18 cellular contexts compared by ENCODE assay signal in the genomic region with DNA sequence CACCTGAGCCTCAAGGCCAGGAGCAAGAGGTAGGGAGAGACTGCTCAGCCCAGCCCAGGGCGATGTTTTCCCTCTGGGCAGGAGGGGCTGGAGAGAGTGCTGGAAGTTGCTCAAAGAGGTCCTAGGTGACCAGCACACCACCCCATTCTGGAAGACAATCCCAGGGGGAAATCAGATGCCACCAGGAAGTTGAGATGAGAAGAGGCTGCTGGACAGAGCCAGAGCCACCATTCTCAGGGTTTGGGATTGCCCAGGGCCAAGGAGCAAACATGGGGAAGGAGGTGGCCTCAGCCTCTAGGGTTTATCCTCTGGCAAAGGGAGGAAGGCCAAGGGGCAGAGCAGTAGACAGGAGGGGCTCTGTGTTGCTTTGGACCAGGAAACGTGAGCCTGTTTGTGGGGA. TPM values are rescaled to one million over a fixed set of nuclear protein-coding genes. Genes with fewer than 3 reads are reported as not detected.
DNase-seq lines count a peak whose midpoint lies in the region; ATAC-seq and TF ChIP-seq lines count a peak whose summit lies in the region.
"Had no signal": no experiment of that assay in that cellular context is flagged by ENCODE, and none has a peak within 500 bp of the region (broad histone marks: within the 10 kb centered on the region; RNA-seq: fewer than 3 reads in every experiment).

No MANE protein-coding gene starts in this region.

- no peaks in the 10 kb centered on the region for H3K27me3 ChIP-seq in adrenal gland
- H3K27me3 ChIP-seq: pancreas had no signal

- H3K27ac Mint-ChIP-seq in activated naive CD8-positive, alpha-beta T cell treated with anti-CD3 and anti-CD28 coated beads, Interleukin-2, amount 10 ng/mL, durations not matched to agents 7 days and 5 days: peak overlapping the region; percentile 61
- H3K27ac Mint-ChIP-seq in activated naive CD8-positive, alpha-beta T cell treated with anti-CD3 and anti-CD28 coated beads for 36 hours: no peak overlapping the region
- peak overlapping the region; percentile 82 for H3K27ac Mint-ChIP-seq in nephron progenitor cell
- peak overlapping the region; percentile 26 for H3K27ac Mint-ChIP-seq in type B pancreatic cell
- H3K27ac Mint-ChIP-seq in activated CD8-positive, alpha-beta T cell treated with anti-CD3 and anti-CD28 coated beads for 36 hours: no peak overlapping the region
- H3K27ac Mint-ChIP-seq: activated CD4-positive, alpha-beta T cell treated with anti-CD3 and anti-CD28 coated beads for 36 hours; activated naive CD4-positive, alpha-beta T cell treated with anti-CD3 and anti-CD28 coated beads, Interleukin-2, amount 50 U/mL, for 24 hours; stimulated activated naive CD8-positive, alpha-beta T cell treated with anti-CD3 and anti-CD28 coated beads, Interleukin-15, Interleukin-2, amounts not matched to agents 100 ng/mL and 50 ng/mL, for 24 hours had no signal

- intact Hi-C loops in adrenal gland (cut with DNase I): no loop called here
- intact Hi-C loops in activated CD8-positive, alpha-beta T cell treated with anti-CD3 and anti-CD28 coated beads for 36 hours (cut with micrococcal nuclease): no loop called here

- 71 to 89% (median 73%) methylated on average over 2 of the region's 2 CpGs for WGBS in adrenal gland, 4 donors

- no peaks in the 10 kb centered on the region for H3K9me3 Mint-ChIP-seq in activated naive CD8-positive, alpha-beta T cell treated with anti-CD3 and anti-CD28 coated beads, Interleukin-2, amount 10 ng/mL, durations not matched to agents 7 days and 5 days
- H3K9me3 Mint-ChIP-seq in activated naive CD8-positive, alpha-beta T cell treated with anti-CD3 and anti-CD28 coated beads for 36 hours: no peaks in the 10 kb centered on the region
- H3K9me3 Mint-ChIP-seq in nephron progenitor cell (no peaks in the 10 kb centered on the region), type B pancreatic cell (no peaks in the 10 kb centered on the region)
- no peaks in the 10 kb centered on the region for H3K9me3 Mint-ChIP-seq in activated CD8-positive, alpha-beta T cell treated with anti-CD3 and anti-CD28 coated beads for 36 hours
- H3K9me3 Mint-ChIP-seq: activated naive CD4-positive, alpha-beta T cell treated with anti-CD3 and anti-CD28 coated beads, Interleukin-2, amount 50 U/mL, for 24 hours; stimulated activated naive CD8-positive, alpha-beta T cell treated with anti-CD3 and anti-CD28 coated beads, Interleukin-15, Interleukin-2, amounts not matched to agents 100 ng/mL and 50 ng/mL, for 24 hours had no signal

- CTCF ChIA-PET in activated CD8-positive, alpha-beta T cell treated with anti-CD3 and anti-CD28 coated beads for 36 hours (lab: Charles Lee): no interaction called here

- H3K36me3 Mint-ChIP-seq in activated naive CD8-positive, alpha-beta T cell treated with anti-CD3 and anti-CD28 coated beads, Interleukin-2, amount 10 ng/mL, durations not matched to agents 7 days and 5 days: no peaks in the 10 kb centered on the region
- no peaks in the 10 kb centered on the region for H3K36me3 Mint-ChIP-seq in activated naive CD8-positive, alpha-beta T cell treated with anti-CD3 and anti-CD28 coated beads for 36 hours
- no peaks in the 10 kb centered on the region for H3K36me3 Mint-ChIP-seq in nephron progenitor cell (ENCODE audit: low read depth)
- no peaks in the 10 kb centered on the region for H3K36me3 Mint-ChIP-seq in type B pancreatic cell
- H3K36me3 Mint-ChIP-seq in activated CD8-positive, alpha-beta T cell treated with anti-CD3 and anti-CD28 coated beads for 36 hours (ENCODE audit: low read depth): no peaks in the 10 kb centered on the region
- H3K36me3 Mint-ChIP-seq: activated naive CD4-positive, alpha-beta T cell treated with anti-CD3 and anti-CD28 coated beads, Interleukin-2, amount 50 U/mL, for 24 hours had no signal

- peaks cover 48 to 74% of the 10 kb centered on the region in 2 donors for H3K4me1 ChIP-seq in adrenal gland (replicated peaks in 1 of 2)

- no peaks in the 10 kb centered on the region for H3K36me3 ChIP-seq in adrenal gland (replicated peaks in 1 of 2)
- H3K36me3 ChIP-seq: pancreas had no signal

- ATAC-seq in activated naive CD8-positive, alpha-beta T cell treated with anti-CD3 and anti-CD28 coated beads, Interleukin-2, amount 10 ng/mL, durations not matched to agents 7 days and 5 days (ENCODE audit: low read depth): no peak
- ATAC-seq in GM18498 (IDR thresholded peaks at IDR 0.05; ENCODE audit: unreplicated experiment): no peak
- ATAC-seq in activated CD8-positive, alpha-beta T cell treated with anti-CD3 and anti-CD28 coated beads for 36 hours: no peak
- ATAC-seq: activated CD4-positive, alpha-beta T cell treated with anti-CD3 and anti-CD28 coated beads for 36 hours; pancreas had no signal

- no peak overlapping the region for H3K4me3 Mint-ChIP-seq in activated naive CD8-positive, alpha-beta T cell treated with anti-CD3 and anti-CD28 coated beads, Interleukin-2, amount 10 ng/mL, durations not matched to agents 7 days and 5 days
- H3K4me3 Mint-ChIP-seq in activated naive CD8-positive, alpha-beta T cell treated with anti-CD3 and anti-CD28 coated beads for 36 hours: no peak overlapping the region
- peak overlapping the region; percentile 21 for H3K4me3 Mint-ChIP-seq in nephron progenitor cell
- H3K4me3 Mint-ChIP-seq in type B pancreatic cell: no peak overlapping the region
- no peak overlapping the region for H3K4me3 Mint-ChIP-seq in activated CD8-positive, alpha-beta T cell treated with anti-CD3 and anti-CD28 coated beads for 36 hours
- H3K4me3 Mint-ChIP-seq: activated CD4-positive, alpha-beta T cell treated with anti-CD3 and anti-CD28 coated beads for 36 hours; activated naive CD4-positive, alpha-beta T cell treated with anti-CD3 and anti-CD28 coated beads, Interleukin-2, amount 50 U/mL, for 24 hours; stimulated activated naive CD8-positive, alpha-beta T cell treated with anti-CD3 and anti-CD28 coated beads, Interleukin-15, Interleukin-2, amounts not matched to agents 100 ng/mL and 50 ng/mL, for 24 hours had no signal

- TF ChIP-seq POLR2A in adrenal gland (IDR thresholded peaks at IDR 0.05): no peak

- POLR2A ChIA-PET in activated naive CD8-positive, alpha-beta T cell treated with anti-CD3 and anti-CD28 coated beads, Interleukin-2, amount 10 ng/mL, durations not matched to agents 7 days and 5 days (lab: Charles Lee): no interaction called here
- POLR2A ChIA-PET in activated CD8-positive, alpha-beta T cell treated with anti-CD3 and anti-CD28 coated beads for 36 hours (lab: Charles Lee): no interaction called here

- no peaks in the 10 kb centered on the region for H3K27me3 Mint-ChIP-seq in activated naive CD8-positive, alpha-beta T cell treated with anti-CD3 and anti-CD28 coated beads, Interleukin-2, amount 10 ng/mL, durations not matched to agents 7 days and 5 days
- no peaks in the 10 kb centered on the region for H3K27me3 Mint-ChIP-seq in activated naive CD8-positive, alpha-beta T cell treated with anti-CD3 and anti-CD28 coated beads for 36 hours
- H3K27me3 Mint-ChIP-seq in nephron progenitor cell (ENCODE audit: low read depth, poor library complexity) (no peaks in the 10 kb centered on the region), type B pancreatic cell (no peaks in the 10 kb centered on the region)
- no peaks in the 10 kb centered on the region for H3K27me3 Mint-ChIP-seq in activated CD8-positive, alpha-beta T cell treated with anti-CD3 and anti-CD28 coated beads for 36 hours
- H3K27me3 Mint-ChIP-seq: activated CD4-positive, alpha-beta T cell treated with anti-CD3 and anti-CD28 coated beads for 36 hours; activated naive CD4-positive, alpha-beta T cell treated with anti-CD3 and anti-CD28 coated beads, Interleukin-2, amount 50 U/mL, for 24 hours; stimulated activated naive CD8-positive, alpha-beta T cell treated with anti-CD3 and anti-CD28 coated beads, Interleukin-15, Interleukin-2, amounts not matched to agents 100 ng/mL and 50 ng/mL, for 24 hours had no signal

- H3K4me3 ChIP-seq in adrenal gland: no peak overlapping the region
- H3K4me3 ChIP-seq: pancreas, skin epidermis had no signal

- H3K4me1 Mint-ChIP-seq in activated naive CD8-positive, alpha-beta T cell treated with anti-CD3 and anti-CD28 coated beads, Interleukin-2, amount 10 ng/mL, durations not matched to agents 7 days and 5 days: peaks cover 16% of the 10 kb centered on the region
- peaks cover 12% of the 10 kb centered on the region for H3K4me1 Mint-ChIP-seq in activated naive CD8-positive, alpha-beta T cell treated with anti-CD3 and anti-CD28 coated beads for 36 hours
- H3K4me1 Mint-ChIP-seq in nephron progenitor cell (peaks cover 80% of the 10 kb centered on the region), type B pancreatic cell (ENCODE audit: unreplicated experiment) (peaks cover 62% of the 10 kb centered on the region)
- peaks cover 13% of the 10 kb centered on the region for H3K4me1 Mint-ChIP-seq in activated CD8-positive, alpha-beta T cell treated with anti-CD3 and anti-CD28 coated beads for 36 hours (ENCODE audit: low read depth)

- DNase-seq in activated naive CD8-positive, alpha-beta T cell treated with anti-CD3 and anti-CD28 coated beads, Interleukin-2, amount 10 ng/mL, durations not matched to agents 7 days and 5 days: no peak
- no peak for DNase-seq in activated naive CD8-positive, alpha-beta T cell treated with anti-CD3 and anti-CD28 coated beads for 36 hours
- peak; percentile 4 for DNase-seq in cerebellar cortex (ENCODE audit: low spot score)
- DNase-seq in nephron progenitor cell: no peak
- no peak for DNase-seq in type B pancreatic cell (ENCODE audit: extremely low spot score, unreplicated experiment)
- DNase-seq in adrenal gland: no peak
- no peak for DNase-seq in activated CD8-positive, alpha-beta T cell treated with anti-CD3 and anti-CD28 coated beads for 36 hours
- DNase-seq: activated CD4-positive, alpha-beta T cell treated with anti-CD3 and anti-CD28 coated beads for 36 hours; effector memory CD4-positive, alpha-beta T cell; NCI-H2081 treated with DMSO at 0.1 percent for 48 hours; RPMI8226; stimulated activated CD4-positive, alpha-beta T cell treated with anti-CD3 and anti-CD28 coated beads, Interleukin-2, amount 100 ng/mL, for 24 hours; trophoblast cell had no signal

- no peak overlapping the region for H3K27ac ChIP-seq in adrenal gland
- H3K27ac ChIP-seq: pancreas had no signal

- no peak for TF ChIP-seq CTCF in nephron progenitor cell (IDR thresholded peaks at IDR 0.05)
- no peak for TF ChIP-seq CTCF in type B pancreatic cell (conservative IDR thresholded peaks at IDR 0.05)
- no peak for TF ChIP-seq CTCF in adrenal gland (IDR thresholded peaks at IDR 0.05)
- TF ChIP-seq CTCF in activated CD8-positive, alpha-beta T cell treated with anti-CD3 and anti-CD28 coated beads for 36 hours (IDR thresholded peaks at IDR 0.05): no peak

- no peaks in the 10 kb centered on the region for H3K9me3 ChIP-seq in adrenal gland (replicated peaks in 1 of 3)
- H3K9me3 ChIP-seq: pancreas had no signal

RNA-seq across cellular contexts. Expression of gene CCDC85C, which starts 11.6 kb away (rescaled TPM):
- total RNA-seq in activated naive CD8-positive, alpha-beta T cell treated with anti-CD3 and anti-CD28 coated beads, Interleukin-2, amount 10 ng/mL, durations not matched to agents 7 days and 5 days: 10 to 100 TPM; 11.8 to 13.3 TPM
- total RNA-seq in activated naive CD8-positive, alpha-beta T cell treated with anti-CD3 and anti-CD28 coated beads for 36 hours: 1 to 10 TPM; 6.3 to 8.9 TPM
- total RNA-seq in type B pancreatic cell (ENCODE audit: low replicate concordance): 49.1 and 83.8 TPM in 2 replicates
- total RNA-seq in adrenal gland: 10 to 100 TPM; 21.6 to 59.0 (median 41.3) TPM
- 10 to 100 TPM; 10.8 to 41.7 (median 23.4) TPM for polyA plus RNA-seq in adrenal gland
- 1 to 10 TPM; 6.8 to 7.9 TPM for total RNA-seq in activated CD8-positive, alpha-beta T cell treated with anti-CD3 and anti-CD28 coated beads for 36 hours

RNA-seq across cellular contexts. Expression of gene HHIPL1, which starts 52.5 kb away (rescaled TPM):
- total RNA-seq in activated naive CD8-positive, alpha-beta T cell treated with anti-CD3 and anti-CD28 coated beads, Interleukin-2, amount 10 ng/mL, durations not matched to agents 7 days and 5 days: under 1 TPM; 0.17 TPM
- under 1 TPM in 1 of 2 experiments, not detected in 1; 0.02 TPM for total RNA-seq in activated naive CD8-positive, alpha-beta T cell treated with anti-CD3 and anti-CD28 coated beads for 36 hours
- total RNA-seq in type B pancreatic cell (ENCODE audit: low replicate concordance) (0.19 and 1.4 TPM in 2 replicates), adrenal gland (1 to 10 TPM; 1.3 to 2.9 (median 1.7) TPM)
- under 1 TPM; 0.20 to 0.64 (median 0.51) TPM for polyA plus RNA-seq in adrenal gland
- total RNA-seq in activated CD8-positive, alpha-beta T cell treated with anti-CD3 and anti-CD28 coated beads for 36 hours: under 1 TPM; 0.05 to 0.07 TPM

Comparison
In these comparisons a context has a peak if more than half of its experiments do, and no peak if none do; other contexts are left out.
1. H3K27ac Mint-ChIP-seq: peak in activated naive CD8-positive, alpha-beta T cell treated with anti-CD3 and anti-CD28 coated beads, Interleukin-2, amount 10 ng/mL, durations not matched to agents 7 days and 5 days (single experiment), nephron progenitor cell (single experiment) and type B pancreatic cell (single experiment); none in activated naive CD8-positive, alpha-beta T cell treated with anti-CD3 and anti-CD28 coated beads for 36 hours (single experiment) and activated CD8-positive, alpha-beta T cell treated with anti-CD3 and anti-CD28 coated beads for 36 hours (single experiment).